33 cellular contexts compared by ENCODE assay signal in the genomic region with DNA sequence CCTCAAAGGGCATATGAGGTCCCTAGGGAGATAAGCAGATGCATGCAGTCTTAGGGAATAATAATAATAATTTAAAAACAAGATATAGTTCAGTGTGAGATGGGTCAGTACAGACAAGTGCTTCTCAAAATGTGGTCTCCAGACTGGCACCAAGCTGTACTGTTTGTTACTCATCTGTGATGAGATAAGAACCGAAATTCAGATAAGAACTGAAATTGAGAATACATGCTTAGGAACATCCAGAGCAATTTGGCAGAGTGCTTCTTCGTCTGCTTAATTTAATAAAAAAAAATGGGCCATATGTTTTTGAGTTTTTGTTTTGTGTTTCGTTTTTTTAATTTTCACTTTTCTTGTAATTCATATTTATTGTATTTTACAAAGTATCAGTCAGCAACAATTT.
"Had no signal": no experiment of that assay in that cellular context is flagged by ENCODE, and none has a peak within 500 bp of the region (broad histone marks: within the 10 kb centered on the region; RNA-seq: fewer than 3 reads in every experiment).

No MANE protein-coding gene starts in this region.

- H3K27ac Mint-ChIP-seq: activated B cell treated with CpG ODN at 0.5 μM for 24 hours; activated CD8-positive, alpha-beta T cell treated with anti-CD3 and anti-CD28 coated beads for 36 hours; activated naive CD8-positive, alpha-beta T cell treated with anti-CD3 and anti-CD28 coated beads for 36 hours; activated naive CD8-positive, alpha-beta T cell treated with anti-CD3 and anti-CD28 coated beads, Interleukin-2, amount 50 U/mL, for 24 hours; activated T-helper 17 cell treated with anti-CD3 and anti-CD28 coated beads, Interleukin-2, amount 50 U/mL, for 72 hours; effector memory CD8-positive, alpha-beta T cell; T-helper 2 cell treated with Interferon-gamma antibody and Interleukin-4, amounts not matched to agents 5 μg/mL and 100 μg/mL, for 36 hours had no signal

- H3K36me3 Mint-ChIP-seq: activated naive CD8-positive, alpha-beta T cell treated with anti-CD3 and anti-CD28 coated beads for 36 hours had no signal

- H3K9me3 Mint-ChIP-seq: activated B cell treated with CpG ODN at 0.5 μM for 24 hours; activated CD8-positive, alpha-beta T cell treated with anti-CD3 and anti-CD28 coated beads for 36 hours; activated naive CD8-positive, alpha-beta T cell treated with anti-CD3 and anti-CD28 coated beads for 36 hours; activated naive CD8-positive, alpha-beta T cell treated with anti-CD3 and anti-CD28 coated beads, Interleukin-2, amount 50 U/mL, for 24 hours; activated T-cell treated with anti-CD3 and anti-CD28 coated beads, Interleukin-2, amount 50 U/mL, for 4 hours; activated T-helper 17 cell treated with anti-CD3 and anti-CD28 coated beads, Interleukin-2, amount 50 U/mL, for 72 hours; effector memory CD8-positive, alpha-beta T cell; T-helper 2 cell treated with Interferon-gamma antibody and Interleukin-4, amounts not matched to agents 5 μg/mL and 100 μg/mL, for 36 hours had no signal

- ATAC-seq: activated CD4-positive, CD25-positive, alpha-beta regulatory T cell treated with anti-CD3 and anti-CD28 coated beads, Interleukin-2, amount 50 U/mL, for 24 hours; activated CD8-positive, alpha-beta T cell treated with anti-CD3 and anti-CD28 coated beads for 36 hours; activated naive CD8-positive, alpha-beta T cell treated with anti-CD3 and anti-CD28 coated beads, Interleukin-2, amount 50 U/mL, for 24 hours; activated T-cell treated with anti-CD3 and anti-CD28 coated beads, Interleukin-2, amount 50 U/mL, for 4 hours; activated T-helper 17 cell treated with anti-CD3 and anti-CD28 coated beads, Interleukin-2, amount 50 U/mL, for 72 hours; body of pancreas; effector memory CD8-positive, alpha-beta T cell; foreskin keratinocyte; gastroesophageal sphincter; heart right ventricle had no signal

- DNase-seq: activated B cell treated with CpG ODN at 0.5 μM for 24 hours; activated CD4-positive, alpha-beta T cell treated with anti-CD3 and anti-CD28 coated beads for 48 hours; activated CD4-positive, alpha-beta T cell treated with anti-CD3 and anti-CD28 coated beads, Interleukin-2, amount 50 U/mL, for 1 hour; activated CD4-positive, alpha-beta T cell treated with anti-CD3 and anti-CD28 coated beads, Interleukin-2, amount 50 U/mL, for 48 hours; activated CD8-positive, alpha-beta memory T cell treated with anti-CD3 and anti-CD28 coated beads for 24 hours; activated CD8-positive, alpha-beta T cell treated with anti-CD3 and anti-CD28 coated beads for 36 hours; activated effector memory CD4-positive, alpha-beta T cell treated with Interleukin-2 at 50 U/mL for 16 hours; activated gamma-delta T cell treated with Interleukin-2 at 50 U/mL for 16 hours; activated naive CD4-positive, alpha-beta T cell treated with anti-CD3 and anti-CD28 coated beads, Interleukin-2, amount 50 U/mL, for 16 hours; activated naive CD4-positive, alpha-beta T cell treated with Interleukin-2 at 50 U/mL for 16 hours; activated naive CD8-positive, alpha-beta T cell treated with anti-CD3 and anti-CD28 coated beads for 36 hours; activated naive CD8-positive, alpha-beta T cell treated with anti-CD3 and anti-CD28 coated beads, Interleukin-2, amount 50 U/mL, for 24 hours; activated T-cell treated with anti-CD3 and anti-CD28 coated beads, Interleukin-2, amount 50 U/mL, for 4 hours; adrenal gland; amygdala; aorta; body of pancreas; caudate nucleus; cortex of kidney; dermis blood vessel endothelial cell; effector CD4-positive, alpha-beta T cell; effector memory CD8-positive, alpha-beta T cell; erythroblast; foreskin keratinocyte; heart right ventricle; T1000; WERI-Rb-1 had no signal

- H3K4me3 ChIP-seq: adrenal gland, body of pancreas, esophagus muscularis mucosa, gastroesophageal sphincter, heart right ventricle, hepatocyte had no signal
